In genomic region chr1:58774027-58774426, GRCh38 we compare ENCODE assay signal across 12 cellular contexts. TPM values are rescaled to one million over a fixed set of nuclear protein-coding genes. Genes with fewer than 3 reads are reported as not detected.
DNase-seq lines count a peak whose midpoint lies in the region; ATAC-seq and TF ChIP-seq lines count a peak whose summit lies in the region.
"Had no signal": no experiment of that assay in that cellular context is flagged by ENCODE, and none has a peak within 500 bp of the region (broad histone marks: within the 10 kb centered on the region; RNA-seq: fewer than 3 reads in every experiment).

No MANE protein-coding gene starts in this region.

- peaks cover 3% of the 10 kb centered on the region for H3K79me1 ChIP-seq in mesenchymal stem cell (replicated peaks; ENCODE audit: low read length, poor library complexity, severe bottlenecking)

- H3K27me3 Mint-ChIP-seq in activated CD4-positive, alpha-beta T cell treated with anti-CD3 and anti-CD28 coated beads, Interleukin-2, amount 10 ng/mL, durations not matched to agents 24 days and 14 days, result peaks cover 2% of the 10 kb centered on the region

- no TSS peak for BruUV-seq in PC-3 (replicated peaks; lab: Mats Ljungman, UMichigan)

- no peak overlapping the region for H2BK5ac ChIP-seq in mesenchymal stem cell (ENCODE audit: low read depth, low read length, poor library complexity, severe bottlenecking)

- no peaks in the 10 kb centered on the region for H3K9me3 Mint-ChIP-seq in activated CD4-positive, alpha-beta T cell treated with anti-CD3 and anti-CD28 coated beads, Interleukin-2, amount 10 ng/mL, durations not matched to agents 24 days and 14 days

- H3K36me3 ChIP-seq in PC-3 (ENCODE audit: low read depth, low read length) (no peaks in the 10 kb centered on the region), mesenchymal stem cell (ENCODE audit: control insufficient read depth in 1 of 2, insufficient read depth in 2 of 2, low read depth in 1 of 2, low read length in 2 of 2) (no peaks in the 10 kb centered on the region), subcutaneous abdominal adipose tissue (ENCODE audit: control insufficient read depth in 5 of 5, insufficient read depth in 5 of 5, low read length in 5 of 5) (no peaks in the 10 kb centered on the region)

- H3K9me3 ChIP-seq in PC-3 (ENCODE audit: low read length) (no peaks in the 10 kb centered on the region), mesenchymal stem cell (ENCODE audit: control insufficient read depth, low read length) (no peaks in the 10 kb centered on the region), subcutaneous abdominal adipose tissue (ENCODE audit: control insufficient read depth in 5 of 5, low read length in 5 of 5) (no peaks in the 10 kb centered on the region)
- H3K9me3 ChIP-seq: A549 had no signal

- H2AK5ac ChIP-seq in mesenchymal stem cell (ENCODE audit: low read length, severe bottlenecking), result no peak overlapping the region

- WGBS in mesenchymal stem cell, result 100% methylated on average over 1 of the region's 1 CpG

- H4K20me1 ChIP-seq in PC-3 (ENCODE audit: low read length), result no peaks in the 10 kb centered on the region

- no peaks in the 10 kb centered on the region for H3K27me3 ChIP-seq in PC-3 (ENCODE audit: low read length)
- no peaks in the 10 kb centered on the region for H3K27me3 ChIP-seq in mesenchymal stem cell (ENCODE audit: control insufficient read depth in 1 of 2, insufficient read depth in 1 of 2, low read length in 2 of 2)
- H3K27me3 ChIP-seq in subcutaneous abdominal adipose tissue (ENCODE audit: control insufficient read depth in 5 of 5, insufficient read depth in 4 of 5, low read length in 5 of 5), result no peaks in the 10 kb centered on the region

- H3F3A ChIP-seq in PC-3 (ENCODE audit: low read length, unreplicated experiment), result no peaks in the 10 kb centered on the region

- H3K27ac Mint-ChIP-seq in activated CD4-positive, alpha-beta T cell treated with anti-CD3 and anti-CD28 coated beads, Interleukin-2, amount 10 ng/mL, durations not matched to agents 24 days and 14 days, result no peak overlapping the region
- H3K27ac Mint-ChIP-seq: activated CD8-positive, alpha-beta memory T cell treated with anti-CD3 and anti-CD28 coated beads, Interleukin-2, amount 10 ng/mL, durations not matched to agents 7 days and 5 days had no signal

- no peak overlapping the region for H3K18ac ChIP-seq in mesenchymal stem cell (ENCODE audit: low read depth in 1 of 2, low read length in 2 of 2)

- no peak overlapping the region for H3K23ac ChIP-seq in mesenchymal stem cell (ENCODE audit: low read length in 2 of 2)

- peaks cover 14% of the 10 kb centered on the region for H3K4me1 Mint-ChIP-seq in activated CD4-positive, alpha-beta T cell treated with anti-CD3 and anti-CD28 coated beads, Interleukin-2, amount 10 ng/mL, durations not matched to agents 24 days and 14 days

- H3K36me3 Mint-ChIP-seq in activated CD4-positive, alpha-beta T cell treated with anti-CD3 and anti-CD28 coated beads, Interleukin-2, amount 10 ng/mL, durations not matched to agents 24 days and 14 days (ENCODE audit: low read depth), result peaks cover 2% of the 10 kb centered on the region
- H3K36me3 Mint-ChIP-seq: activated CD8-positive, alpha-beta memory T cell treated with anti-CD3 and anti-CD28 coated beads, Interleukin-2, amount 10 ng/mL, durations not matched to agents 7 days and 5 days had no signal

- H3K14ac ChIP-seq in mesenchymal stem cell (ENCODE audit: low read length in 2 of 2), result no peak overlapping the region

- no peak for TF ChIP-seq CTCF in PC-3 (conservative IDR thresholded peaks at IDR 0.05; ENCODE audit: low read depth, low read length)

- POLR2A ChIA-PET in PC-3 (lab: Charles Lee; ENCODE audit: unreplicated experiment), result no interaction called here

- ATAC-seq in PC-3, result no peak
- ATAC-seq: A549 had no signal

- H3K4me2 ChIP-seq in PC-3 (ENCODE audit: low read length), result no peak overlapping the region
- no peak overlapping the region for H3K4me2 ChIP-seq in mesenchymal stem cell (ENCODE audit: low read length, poor library complexity, severe bottlenecking)
- H3K4me2 ChIP-seq: A549 had no signal

- CTCF ChIA-PET in PC-3 (lab: Charles Lee), result no interaction called here

- H3K9ac ChIP-seq in PC-3 (ENCODE audit: low read length) (no peak overlapping the region), mesenchymal stem cell (ENCODE audit: low read length) (peak overlapping the region; percentile 30), subcutaneous abdominal adipose tissue (ENCODE audit: low read length in 5 of 5) (no peak overlapping the region)

- intact Hi-C loops in activated CD4-positive, alpha-beta T cell treated with anti-CD3 and anti-CD28 coated beads, Interleukin-2, amount 10 ng/mL, durations not matched to agents 24 days and 14 days (cut with micrococcal nuclease), result no loop called here
- intact Hi-C loops in PC-3 (cut with micrococcal nuclease), result no loop called here

- H3K4me3 Mint-ChIP-seq in activated CD4-positive, alpha-beta T cell treated with anti-CD3 and anti-CD28 coated beads, Interleukin-2, amount 10 ng/mL, durations not matched to agents 24 days and 14 days, result peak overlapping the region; percentile 21
- H3K4me3 Mint-ChIP-seq: activated CD8-positive, alpha-beta memory T cell treated with anti-CD3 and anti-CD28 coated beads, Interleukin-2, amount 10 ng/mL, durations not matched to agents 7 days and 5 days had no signal

- H3K4me3 ChIP-seq in PC-3 (ENCODE audit: low read length), result no peak overlapping the region
- H3K4me3 ChIP-seq in mesenchymal stem cell (ENCODE audit: insufficient read depth in 1 of 2, low read depth in 1 of 2, low read length in 2 of 2), result no peak overlapping the region
- no peak overlapping the region for H3K4me3 ChIP-seq in subcutaneous abdominal adipose tissue (ENCODE audit: low read depth in 1 of 5, low read length in 5 of 5)
- H3K4me3 ChIP-seq: A549 had no signal

- no peak overlapping the region for H4K91ac ChIP-seq in mesenchymal stem cell (ENCODE audit: low read length)

- H2BK15ac ChIP-seq in mesenchymal stem cell (ENCODE audit: low read depth, poor library complexity, severe bottlenecking), result no peak overlapping the region

- H2BK12ac ChIP-seq in mesenchymal stem cell (ENCODE audit: low read length in 2 of 2), result no peak overlapping the region

- no peaks in the 10 kb centered on the region for H3K79me2 ChIP-seq in PC-3 (ENCODE audit: low read length)

- peaks cover 11% of the 10 kb centered on the region for H3K4me1 ChIP-seq in PC-3 (ENCODE audit: insufficient read depth, low read length)
- H3K4me1 ChIP-seq in mesenchymal stem cell (ENCODE audit: control insufficient read depth, insufficient read depth, low read depth, low read length), result peaks cover 5% of the 10 kb centered on the region
- H3K4me1 ChIP-seq in subcutaneous abdominal adipose tissue (ENCODE audit: control insufficient read depth in 5 of 5, insufficient read depth in 5 of 5, low read length in 5 of 5), result peaks cover 0 to 24% (median 12%) of the 10 kb centered on the region in 5 donors
- H3K4me1 ChIP-seq: A549 had no signal

- no peak overlapping the region for H2BK120ac ChIP-seq in mesenchymal stem cell (ENCODE audit: low read depth, low read length)

- no peak for DNase-seq in activated CD4-positive, alpha-beta T cell treated with anti-CD3 and anti-CD28 coated beads, Interleukin-2, amount 10 ng/mL, durations not matched to agents 24 days and 14 days
- DNase-seq in activated CD4-positive, alpha-beta T cell treated with anti-CD3 and anti-CD28 coated beads for 1 hour, result no peak
- no peak for DNase-seq in PC-3
- DNase-seq in mesenchymal stem cell, result no peak
- no peak for DNase-seq in hippocampal formation (lab: John Stamatoyannopoulos, UW)
- DNase-seq in SKM-1 treated with dmso at 0.1 percent for 144 hours (lab: John Stamatoyannopoulos, UW; ENCODE audit: unreplicated experiment), result no peak
- DNase-seq in AG20443 (ENCODE audit: low spot score), result no peak
- DNase-seq: activated CD8-positive, alpha-beta memory T cell treated with anti-CD3 and anti-CD28 coated beads, Interleukin-2, amount 10 ng/mL, durations not matched to agents 7 days and 5 days; midbrain; NK-92 treated with Interleukin-12 subunit alpha and Interleukin-12 subunit beta, amount 100 ng/mL, for 24 hours had no signal

- H3K4ac ChIP-seq in mesenchymal stem cell (ENCODE audit: low read depth in 1 of 2, low read length in 2 of 2), result no peak overlapping the region

- H3K27ac ChIP-seq in PC-3 (ENCODE audit: low read length) (no peak overlapping the region), mesenchymal stem cell (ENCODE audit: low read length, poor library complexity, severe bottlenecking) (peak overlapping the region; percentile 45), subcutaneous abdominal adipose tissue (ENCODE audit: low read depth, low read length) (peak overlapping the region; percentile 42)

- H4K8ac ChIP-seq in mesenchymal stem cell (ENCODE audit: low read length), result no peak overlapping the region

- peak overlapping the region; percentile 27 for H2AFZ ChIP-seq in PC-3 (ENCODE audit: low read length)
- no peak overlapping the region for H2AFZ ChIP-seq in mesenchymal stem cell (ENCODE audit: low read depth, low read length)

- H3K9me2 ChIP-seq in PC-3 (replicated peaks; ENCODE audit: low read length), result no peaks in the 10 kb centered on the region

RNA-seq across cellular contexts. Expression of gene JUN, which starts 9.8 kb away (rescaled TPM):
- 51.6 and 52.6 TPM in 2 replicates for total RNA-seq in activated CD4-positive, alpha-beta T cell treated with anti-CD3 and anti-CD28 coated beads, Interleukin-2, amount 10 ng/mL, durations not matched to agents 24 days and 14 days
- 73.6 and 95.1 TPM in 2 replicates for total RNA-seq in PC-3 (2014; rRNA removed)
- 118 TPM for polyA plus RNA-seq in mesenchymal stem cell (2013, experiment 1 of 2)
- polyA plus RNA-seq in mesenchymal stem cell (2013, experiment 2 of 2), result 114 TPM
